Comparison of ENCODE assay signal across 9 cellular contexts in genomic region chr9:89179535-89179919, GRCh38. TPM values are rescaled to one million over a fixed set of nuclear protein-coding genes. Genes with fewer than 3 reads are reported as not detected.
DNase-seq lines count a peak whose midpoint lies in the region; TF ChIP-seq lines count a peak whose summit lies in the region.
"Had no signal": no experiment of that assay in that cellular context is flagged by ENCODE, and none has a peak within 500 bp of the region (broad histone marks: within the 10 kb centered on the region; RNA-seq: fewer than 3 reads in every experiment).

No MANE protein-coding gene starts in this region.

- 21 to 22% methylated on average over 5 to 6 of the region's 6 CpGs for WGBS in mesodermal cell (ENCODE audit: insufficient coverage in 2 of 2), 2 experiments

- peak overlapping the region; percentile 24 for H3K4me3 ChIP-seq in AG09309 (ENCODE audit: control insufficient read depth, low read depth, low read length)
- H3K4me3 ChIP-seq in Jurkat, Clone E6-1 (ENCODE audit: low read length): peak overlapping the region; percentile 50
- H3K4me3 ChIP-seq in mesodermal cell (ENCODE audit: extremely low read depth, insufficient read depth, low read length, poor library complexity, severe bottlenecking): peak overlapping the region; percentile 28

- H3K9me3 ChIP-seq in mesodermal cell (ENCODE audit: control insufficient read depth, low read length): no peaks in the 10 kb centered on the region
- H3K9me3 ChIP-seq: neutrophil had no signal

- no peaks in the 10 kb centered on the region for H3K36me3 ChIP-seq in mesodermal cell (ENCODE audit: control insufficient read depth, insufficient read depth, low read length)
- H3K36me3 ChIP-seq: neutrophil had no signal

- DNase-seq in AG09309 (ENCODE audit: low read depth) (no peak), mesenteric fat pad (ENCODE audit: low spot score) (no peak), NCI-H774 (lab: John Stamatoyannopoulos, UW) (no peak), SIG-M5 treated with dmso at 0.1 percent for 504 hours (lab: John Stamatoyannopoulos, UW; ENCODE audit: unreplicated experiment) (no peak)
- no peak for DNase-seq in Jurkat, Clone E6-1 (ENCODE audit: low read depth, low spot score)
- no peak for DNase-seq in stimulated activated CD4-positive, alpha-beta T cell treated with anti-CD3 and anti-CD28 coated beads, Interleukin-2, amount 100 ng/mL, for 48 hours

- H3K27ac ChIP-seq in cingulate gyrus (ENCODE audit: low read depth, low read length) (peak overlapping the region; percentile 79), mesodermal cell (ENCODE audit: low read depth, low read length, severe bottlenecking) (peak overlapping the region; percentile 95)
- H3K27ac ChIP-seq: neutrophil had no signal

- H3K4me1 ChIP-seq in mesodermal cell (ENCODE audit: control insufficient read depth, insufficient read depth, low read length, poor library complexity, severe bottlenecking): peaks cover 17% of the 10 kb centered on the region

- TF ChIP-seq CTCF in AG09309 (IDR thresholded peaks at IDR 0.05; ENCODE audit: control insufficient read depth, insufficient read depth, low read depth, low read length, missing control alignments): no peak

RNA-seq across cellular contexts. Expression of gene SHC3, which starts 0.9 kb away (rescaled TPM):
- polyA plus RNA-seq in Jurkat, Clone E6-1 (2012; ENCODE audit: insufficient read depth, insufficient read length): 0.09 TPM
- polyA plus RNA-seq in mesodermal cell (2013, experiment 1 of 2): 3.8 TPM
- 2.2 TPM for polyA plus RNA-seq in mesodermal cell (2013, experiment 2 of 2)
- total RNA-seq in mesenteric fat pad: 1.8 TPM
